ENCODE assay signal across 23 cellular contexts in the genomic region with DNA sequence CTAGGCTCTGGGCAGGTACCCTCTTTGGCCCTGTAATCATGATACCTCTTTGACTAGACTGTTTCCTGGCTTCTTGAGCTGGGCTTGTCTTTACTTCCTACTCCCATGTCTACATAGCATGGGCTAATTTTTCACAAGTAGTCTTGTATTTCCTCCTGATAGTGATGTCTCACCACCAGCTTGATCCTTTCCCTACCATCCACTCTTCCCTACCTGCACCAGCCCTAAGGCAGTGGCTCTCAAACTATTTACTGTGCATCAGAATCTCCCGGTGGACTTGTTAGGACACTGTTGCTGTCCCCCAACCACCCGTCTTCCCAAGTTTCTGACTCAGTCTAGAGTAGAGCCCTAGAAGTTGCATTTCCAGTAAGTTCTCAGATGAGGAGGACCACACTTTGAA.
"Had no signal": no experiment of that assay in that cellular context is flagged by ENCODE, and none has a peak within 500 bp of the region (broad histone marks: within the 10 kb centered on the region; RNA-seq: fewer than 3 reads in every experiment).

No MANE protein-coding gene starts in this region.

- DNase-seq: cortex of kidney; dorsolateral prefrontal cortex; effector CD8-positive, alpha-beta T cell; foreskin fibroblast; glutamatergic neuron; kidney; left cardiac atrium; left ventricle myocardium inferior; mesendoderm; naive B cell; nephron progenitor cell; spleen; stimulated activated CD4-positive, alpha-beta T cell treated with anti-CD3 and anti-CD28 coated beads, Interleukin-15, amount 100 ng/mL, for 24 hours; stimulated activated CD4-positive, alpha-beta T cell treated with anti-CD3 and anti-CD28 coated beads, Interleukin-1b, Interleukin-23, amount 100 ng/mL, for 48 hours; stimulated activated CD4-positive, alpha-beta T cell treated with anti-CD3 and anti-CD28 coated beads, Interleukin-4, amount 100 ng/mL, for 24 hours; stimulated activated naive CD8-positive, alpha-beta T cell treated with anti-CD3 and anti-CD28 coated beads, Interleukin-15, amount 100 ng/mL, for 72 hours; testis had no signal

- H3K4me3 Mint-ChIP-seq: naive B cell; nephron progenitor cell; stimulated activated memory B cell treated with anti-CD40 and anti-IgM and Interleukin-4, amounts not matched to agents 10 μg/mL and 1 μg/mL and 100 μg/mL, for 72 hours; stimulated activated naive CD8-positive, alpha-beta T cell treated with anti-CD3 and anti-CD28 coated beads, Interleukin-15, amount 100 ng/mL, for 72 hours had no signal

- H3K36me3 Mint-ChIP-seq: naive B cell had no signal

- H3K9me3 Mint-ChIP-seq: naive B cell; nephron progenitor cell; stimulated activated memory B cell treated with anti-CD40 and anti-IgM and Interleukin-4, amounts not matched to agents 10 μg/mL and 1 μg/mL and 100 μg/mL, for 72 hours had no signal

- H3K36me3 ChIP-seq: esophagus muscularis mucosa, gastroesophageal sphincter, left ventricle myocardium inferior, spleen, tibial nerve had no signal

- ATAC-seq: gastroesophageal sphincter; left cardiac atrium; sciatic nerve; stimulated activated memory B cell treated with anti-CD40 and anti-IgM and Interleukin-4, amounts not matched to agents 10 μg/mL and 1 μg/mL and 100 μg/mL, for 72 hours; stimulated activated naive CD8-positive, alpha-beta T cell treated with anti-CD3 and anti-CD28 coated beads, Interleukin-15, amount 100 ng/mL, for 72 hours had no signal

- H3K4me3 ChIP-seq: dorsolateral prefrontal cortex, esophagus muscularis mucosa, gastroesophageal sphincter, left ventricle myocardium inferior, lung, spleen, testis, tibial nerve had no signal

- H3K27me3 ChIP-seq: dorsolateral prefrontal cortex, esophagus muscularis mucosa, gastroesophageal sphincter, spleen, testis, tibial nerve had no signal

- H3K27ac Mint-ChIP-seq: nephron progenitor cell; stimulated activated memory B cell treated with anti-CD40 and anti-IgM and Interleukin-4, amounts not matched to agents 10 μg/mL and 1 μg/mL and 100 μg/mL, for 72 hours; stimulated activated naive CD8-positive, alpha-beta T cell treated with anti-CD3 and anti-CD28 coated beads, Interleukin-15, amount 100 ng/mL, for 72 hours had no signal

- H3K9me3 ChIP-seq: esophagus muscularis mucosa, gastroesophageal sphincter, left ventricle myocardium inferior, spleen, testis had no signal

- H3K27me3 Mint-ChIP-seq: naive B cell; stimulated activated memory B cell treated with anti-CD40 and anti-IgM and Interleukin-4, amounts not matched to agents 10 μg/mL and 1 μg/mL and 100 μg/mL, for 72 hours; stimulated activated naive CD8-positive, alpha-beta T cell treated with anti-CD3 and anti-CD28 coated beads, Interleukin-15, amount 100 ng/mL, for 72 hours had no signal

- H3K27ac ChIP-seq: dorsolateral prefrontal cortex, esophagus muscularis mucosa, gastroesophageal sphincter, left ventricle myocardium inferior, spleen, testis, tibial nerve had no signal

- H3K4me1 ChIP-seq: esophagus muscularis mucosa, gastroesophageal sphincter, testis, tibial nerve had no signal
